ENCODE assay signal across 15 cellular contexts in the genomic region with DNA sequence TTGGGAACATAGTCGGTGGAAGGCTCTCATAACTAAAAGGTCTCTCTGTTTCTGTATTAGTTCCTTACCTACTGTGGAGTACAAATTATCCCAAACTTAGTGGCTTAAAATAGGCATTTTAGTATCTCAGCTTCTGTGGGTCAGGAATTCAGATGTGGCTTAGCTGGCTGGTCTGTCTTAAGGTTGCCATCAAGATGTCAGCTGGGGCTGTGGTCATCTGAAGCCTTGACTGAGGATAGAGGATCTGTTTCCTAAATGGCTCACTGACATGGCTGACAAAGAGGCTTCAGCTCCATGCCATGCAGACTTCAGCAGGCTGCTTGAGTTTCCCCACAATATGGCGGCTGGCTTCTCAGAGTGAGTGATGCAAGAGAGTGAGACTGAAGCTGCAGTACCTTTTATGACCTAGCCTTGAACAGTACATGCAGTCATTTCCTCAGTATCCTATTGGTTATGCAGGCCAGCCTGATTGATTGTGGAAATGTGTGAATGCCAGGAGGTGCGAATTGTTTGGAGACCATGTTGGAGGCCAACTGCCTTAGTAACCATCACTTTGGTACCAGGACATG.
A peak's percentile ranks its signal among the peaks of the same experiment; 100 is the strongest.
DNase-seq lines count a peak whose midpoint lies in the region; ATAC-seq and TF ChIP-seq lines count a peak whose summit lies in the region.
"Had no signal": no experiment of that assay in that cellular context is flagged by ENCODE, and none has a peak within 500 bp of the region (broad histone marks: within the 10 kb centered on the region; RNA-seq: fewer than 3 reads in every experiment).

No MANE protein-coding gene starts in this region.

- H3K4me1 ChIP-seq in heart right ventricle (peaks cover 19 to 52% (median 47%) of the 10 kb centered on the region in 9 donors), heart left ventricle (peaks cover 12 to 54% (median 30%) of the 10 kb centered on the region in 12 donors), Panc1 (ENCODE audit: control insufficient read depth, insufficient read depth, low read length) (peaks cover 28% of the 10 kb centered on the region), fibroblast of lung (ENCODE audit: control insufficient read depth, extremely low read depth, insufficient read depth, low read length) (peaks cover 20% of the 10 kb centered on the region), tibial artery (peaks cover 16 to 68% (median 47%) of the 10 kb centered on the region in 4 donors)

- no peak for TF ChIP-seq POLR2A in heart left ventricle (IDR thresholded peaks at IDR 0.05)

- H3K27ac ChIP-seq in heart right ventricle = peak overlapping the region in 8 of 10 donors; percentile 31 to 74 (median 54)
- peak overlapping the region in 6 of 12 donors; percentile 16 to 64 (median 48) for H3K27ac ChIP-seq in heart left ventricle
- H3K27ac ChIP-seq in Panc1 (ENCODE audit: low read length) = peak overlapping the region; percentile 66; the same call in 1 of the 2 replicates
- H3K27ac ChIP-seq in fibroblast of lung (ENCODE audit: insufficient read depth, low read length) = no peak overlapping the region
- H3K27ac ChIP-seq in tibial artery = peak overlapping the region; percentile 72 to 92
- H3K27ac ChIP-seq: VCaP had no signal

- in situ Hi-C loops in Panc1 (cut with HindIII; ENCODE audit: low pct_unique_long_range_greater_than_20kb, low sequenced_read_pairs) = no loop called here

- no peaks in the 10 kb centered on the region for H4K20me1 ChIP-seq in fibroblast of lung (ENCODE audit: control insufficient read depth, extremely low read depth, insufficient read depth, low read length)

- intact Hi-C loops in heart right ventricle (cut with DNase I) (loop anchor here in 6 of 10 donors (5.0 to 10.0 kb wide), 8 partner anchors 82 to 284 kb away; a partner anchor contains a TSS), heart left ventricle (cut with DNase I) (loop anchor here in 5 of 10 donors (5.0 kb wide), 5 partner anchors 82 to 167 kb away; a partner anchor contains a TSS), Panc1 (cut with micrococcal nuclease; ENCODE audit: unreplicated experiment) (no loop called here), tibial artery (cut with DNase I; ENCODE audit: low total_unique reads) (loop anchor here (5.0 to 10.0 kb wide), 3 partner anchors 153 to 186 kb away; a partner anchor contains a TSS)

- H3K4me2 ChIP-seq in fibroblast of lung (ENCODE audit: extremely low read depth, insufficient read depth, low read length) = no peak overlapping the region

- WGBS in heart right ventricle, 2 donors = 92 to 97% methylated on average over 3 of the region's 3 CpGs
- WGBS in heart left ventricle, 4 donors = 81 to 99% (median 98%) methylated on average over 3 of the region's 3 CpGs

- TF ChIP-seq CTCF in heart right ventricle (IDR thresholded peaks at IDR 0.05) = no peak
- peak in 1 of 12 donors; percentile 11 for TF ChIP-seq CTCF in heart left ventricle (IDR thresholded peaks at IDR 0.05)
- TF ChIP-seq CTCF in Panc1 (IDR thresholded peaks at IDR 0.05) = no peak
- TF ChIP-seq CTCF in fibroblast of lung (conservative IDR thresholded peaks at IDR 0.05 in 1 of 2, IDR thresholded peaks at IDR 0.05 in 1 of 2; ENCODE audit: low read depth in 1 of 2, low read length in 2 of 2) = no peak
- no peak for TF ChIP-seq CTCF in tibial artery (IDR thresholded peaks at IDR 0.05)

- ATAC-seq in heart right ventricle = no peak
- no peak for ATAC-seq in heart left ventricle
- no peak for ATAC-seq in Panc1
- ATAC-seq: effector memory CD8-positive, alpha-beta T cell had no signal

- no peaks in the 10 kb centered on the region for H3K79me2 ChIP-seq in fibroblast of lung (ENCODE audit: control insufficient read depth, insufficient read depth, low read length)

- POLR2A ChIA-PET in Panc1 (lab: Charles Lee) = no interaction called here

- no peak overlapping the region for H2AFZ ChIP-seq in fibroblast of lung (ENCODE audit: low read length)

- H3K27me3 ChIP-seq in heart right ventricle (no peaks in the 10 kb centered on the region), heart left ventricle (no peaks in the 10 kb centered on the region), Panc1 (ENCODE audit: control insufficient read depth, insufficient read depth, low read length) (no peaks in the 10 kb centered on the region), fibroblast of lung (ENCODE audit: control insufficient read depth, insufficient read depth, low read length) (no peaks in the 10 kb centered on the region), tibial artery (no peaks in the 10 kb centered on the region)

- H3K9me3 ChIP-seq in heart right ventricle (peaks cover 0 to 17% (median 9%) of the 10 kb centered on the region in 11 donors), heart left ventricle (peaks cover 0 to 15% (median 4%) of the 10 kb centered on the region in 12 donors), Panc1 (ENCODE audit: control insufficient read depth, insufficient read depth, low read depth, low read length) (peaks cover 3% of the 10 kb centered on the region; the same call in 1 of the 2 replicates), fibroblast of lung (ENCODE audit: control insufficient read depth, insufficient read depth, low read depth, low read length) (no peaks in the 10 kb centered on the region), tibial artery (peaks cover 0 to 12% (median 5%) of the 10 kb centered on the region in 3 donors)

- H3K36me3 ChIP-seq in heart right ventricle = no peaks in the 10 kb centered on the region
- no peaks in the 10 kb centered on the region for H3K36me3 ChIP-seq in heart left ventricle
- no peaks in the 10 kb centered on the region for H3K36me3 ChIP-seq in Panc1 (ENCODE audit: control insufficient read depth, insufficient read depth, low read length)
- H3K36me3 ChIP-seq in fibroblast of lung (ENCODE audit: control insufficient read depth, insufficient read depth, low read length) = no peaks in the 10 kb centered on the region
- no peaks in the 10 kb centered on the region for H3K36me3 ChIP-seq in tibial artery

- no peak for DNase-seq in heart right ventricle
- no peak for DNase-seq in heart left ventricle
- no peak for DNase-seq in Panc1 (ENCODE audit: low read depth, low spot score)
- DNase-seq in fibroblast of lung (ENCODE audit: low read depth in 2 of 2) = peak; percentile 18 to 43
- no peak for DNase-seq in tibial artery
- no peak for DNase-seq in pons (ENCODE audit: low spot score)
- no peak for DNase-seq in AG08395 (ENCODE audit: low spot score)
- no peak for DNase-seq in NCI-H187 treated with DMSO at 0.1 percent for 48 hours (lab: John Stamatoyannopoulos, UW)
- DNase-seq: activated T-cell treated with anti-CD3 and anti-CD28 coated beads for 4 hours; amygdala; effector memory CD8-positive, alpha-beta T cell; EL; hippocampal formation; occipital lobe had no signal

- H3K4me3 ChIP-seq in heart right ventricle (no peak overlapping the region), heart left ventricle (no peak overlapping the region), Panc1 (ENCODE audit: low read depth in 2 of 2, low read length in 2 of 2) (no peak overlapping the region), fibroblast of lung (replicated peaks in 1 of 4; ENCODE audit: control extremely low read depth in 1 of 4, insufficient read depth in 1 of 4, low read depth in 3 of 4, low read length in 4 of 4) (no peak overlapping the region), tibial artery (no peak overlapping the region)

- no TSS peak for BruUV-seq in Panc1 (replicated peaks; lab: Mats Ljungman, UMichigan)

- CTCF ChIA-PET in Panc1 (lab: Charles Lee) = no interaction called here

- no peak overlapping the region for H3K9ac ChIP-seq in fibroblast of lung (ENCODE audit: insufficient read depth, low read length)

Comparison
In these comparisons a context has a peak if more than half of its experiments do, and no peak if none do; other contexts are left out.
1. DNase-seq: peak in fibroblast of lung (2 of 2); none in heart right ventricle (0 of 2), heart left ventricle (0 of 5), Panc1 (single experiment), tibial artery (0 of 2), pons (single experiment), AG08395 (single experiment) and NCI-H187 treated with DMSO at 0.1 percent for 48 hours (single experiment).